8 cellular contexts compared by ENCODE assay signal in genomic region chr11:61091373-61092279, GRCh38. TPM values are rescaled to one million over a fixed set of nuclear protein-coding genes. Genes with fewer than 3 reads are reported as not detected.
DNase-seq lines count a peak whose midpoint lies in the region; ATAC-seq and TF ChIP-seq lines count a peak whose summit lies in the region.

No MANE protein-coding gene starts in this region.

- DNase-seq in activated CD4-positive, alpha-beta T cell treated with anti-CD3 and anti-CD28 coated beads for 4 hours: peak; percentile 47 to 50
- DNase-seq in activated CD4-positive, alpha-beta T cell treated with anti-CD3 and anti-CD28 coated beads, Interleukin-2, amount 50 U/mL, for 4 hours: no peak
- DNase-seq in central memory CD8-positive, alpha-beta T cell (ENCODE audit: low spot score in 2 of 2): no peak
- DNase-seq in stimulated activated naive B cell treated with anti-CD40 and anti-IgM and Interleukin-4, amounts not matched to agents 10 μg/mL and 1 μg/mL and 100 μg/mL, for 72 hours: peak; percentile 51
- DNase-seq in cerebellum (ENCODE audit: low spot score): no peak
- DNase-seq in H4 (ENCODE audit: low spot score): no peak
- no peak for DNase-seq in NAMALWA (ENCODE audit: low spot score)

- ATAC-seq in central memory CD8-positive, alpha-beta T cell (replicated peaks; ENCODE audit: extremely low read depth, poor library complexity, severe bottlenecking): peak; percentile 14
- ATAC-seq in stimulated activated naive B cell treated with anti-CD40 and anti-IgM and Interleukin-4, amounts not matched to agents 10 μg/mL and 1 μg/mL and 100 μg/mL, for 72 hours (replicated peaks): peak; percentile 40 to 49

- H3K4me1 Mint-ChIP-seq in central memory CD8-positive, alpha-beta T cell: peaks cover 43% of the 10 kb centered on the region
- peaks cover 60 to 85% of the 10 kb centered on the region in 2 donors for H3K4me1 Mint-ChIP-seq in stimulated activated naive B cell treated with anti-CD40 and anti-IgM and Interleukin-4, amounts not matched to agents 10 μg/mL and 1 μg/mL and 100 μg/mL, for 72 hours

- H3K36me3 Mint-ChIP-seq in central memory CD8-positive, alpha-beta T cell (ENCODE audit: insufficient read depth): peaks cover 1% of the 10 kb centered on the region
- peaks cover 12 to 45% of the 10 kb centered on the region in 2 donors for H3K36me3 Mint-ChIP-seq in stimulated activated naive B cell treated with anti-CD40 and anti-IgM and Interleukin-4, amounts not matched to agents 10 μg/mL and 1 μg/mL and 100 μg/mL, for 72 hours

- no peaks in the 10 kb centered on the region for H3K27me3 ChIP-seq in OCI-LY3 (ENCODE audit: low read depth, low read length)

- H3K4me2 ChIP-seq in OCI-LY3 (ENCODE audit: low read length): peak overlapping the region; percentile 55

- H2AFZ ChIP-seq in OCI-LY3 (ENCODE audit: low read depth, low read length): peak overlapping the region; percentile 58

- no peak for TF ChIP-seq CTCF in OCI-LY3 (IDR thresholded peaks at IDR 0.05; ENCODE audit: low read depth, low read length)

- no peaks in the 10 kb centered on the region for H3K36me3 ChIP-seq in OCI-LY3 (replicated peaks; ENCODE audit: low read depth, low read length)

- H4K20me1 ChIP-seq in OCI-LY3 (ENCODE audit: insufficient read depth, low read length): no peaks in the 10 kb centered on the region

- H3K9me3 ChIP-seq in OCI-LY3 (ENCODE audit: insufficient read depth, low read length): 0 out of 2 replicates have a peak, but pooled peaks cover 4% of the 10 kb centered on the region

- H3K79me2 ChIP-seq in OCI-LY3 (ENCODE audit: low read length): no peaks in the 10 kb centered on the region; the same call in 1 of the 2 replicates

- H3K9ac ChIP-seq in OCI-LY3 (ENCODE audit: low read length): peak overlapping the region; percentile 57

- peak overlapping the region; percentile 52 for H3K4me3 ChIP-seq in OCI-LY3 (ENCODE audit: low read length)

- H3K27ac Mint-ChIP-seq in central memory CD8-positive, alpha-beta T cell (ENCODE audit: low read depth): peak overlapping the region; percentile 78
- H3K27ac Mint-ChIP-seq in stimulated activated naive B cell treated with anti-CD40 and anti-IgM and Interleukin-4, amounts not matched to agents 10 μg/mL and 1 μg/mL and 100 μg/mL, for 72 hours: peak overlapping the region; percentile 99

- no peaks in the 10 kb centered on the region for H3K27me3 Mint-ChIP-seq in central memory CD8-positive, alpha-beta T cell
- H3K27me3 Mint-ChIP-seq in stimulated activated naive B cell treated with anti-CD40 and anti-IgM and Interleukin-4, amounts not matched to agents 10 μg/mL and 1 μg/mL and 100 μg/mL, for 72 hours: no peaks in the 10 kb centered on the region

- peaks cover 58% of the 10 kb centered on the region for H3K4me1 ChIP-seq in OCI-LY3 (ENCODE audit: low read length)

- no peaks in the 10 kb centered on the region for H3K9me3 Mint-ChIP-seq in central memory CD8-positive, alpha-beta T cell
- peaks cover 4 to 6% of the 10 kb centered on the region in 2 donors for H3K9me3 Mint-ChIP-seq in stimulated activated naive B cell treated with anti-CD40 and anti-IgM and Interleukin-4, amounts not matched to agents 10 μg/mL and 1 μg/mL and 100 μg/mL, for 72 hours

- H3K4me3 Mint-ChIP-seq in central memory CD8-positive, alpha-beta T cell: peak overlapping the region; percentile 50
- peak overlapping the region; percentile 91 to 92 for H3K4me3 Mint-ChIP-seq in stimulated activated naive B cell treated with anti-CD40 and anti-IgM and Interleukin-4, amounts not matched to agents 10 μg/mL and 1 μg/mL and 100 μg/mL, for 72 hours

- peak overlapping the region; percentile 64 for H3K27ac ChIP-seq in OCI-LY3 (ENCODE audit: low read length)

RNA-seq across cellular contexts. Expression of gene CD5, which starts 10.7 kb away (rescaled TPM):
- not detected for total RNA-seq in cerebellum
- not detected in 2 replicates for total RNA-seq in H4 (2014; rRNA removed; shearing (Covaris generic))

Comparison
In these comparisons a context has a peak if more than half of its experiments do, and no peak if none do; other contexts are left out.
1. DNase-seq: peak in activated CD4-positive, alpha-beta T cell treated with anti-CD3 and anti-CD28 coated beads for 4 hours (2 of 2) and stimulated activated naive B cell treated with anti-CD40 and anti-IgM and Interleukin-4, amounts not matched to agents 10 μg/mL and 1 μg/mL and 100 μg/mL, for 72 hours (single experiment); none in activated CD4-positive, alpha-beta T cell treated with anti-CD3 and anti-CD28 coated beads, Interleukin-2, amount 50 U/mL, for 4 hours (0 of 2), central memory CD8-positive, alpha-beta T cell (0 of 2), cerebellum (single experiment), H4 (single experiment) and NAMALWA (single experiment).